8 cellular contexts compared by ENCODE assay signal in the genomic region with DNA sequence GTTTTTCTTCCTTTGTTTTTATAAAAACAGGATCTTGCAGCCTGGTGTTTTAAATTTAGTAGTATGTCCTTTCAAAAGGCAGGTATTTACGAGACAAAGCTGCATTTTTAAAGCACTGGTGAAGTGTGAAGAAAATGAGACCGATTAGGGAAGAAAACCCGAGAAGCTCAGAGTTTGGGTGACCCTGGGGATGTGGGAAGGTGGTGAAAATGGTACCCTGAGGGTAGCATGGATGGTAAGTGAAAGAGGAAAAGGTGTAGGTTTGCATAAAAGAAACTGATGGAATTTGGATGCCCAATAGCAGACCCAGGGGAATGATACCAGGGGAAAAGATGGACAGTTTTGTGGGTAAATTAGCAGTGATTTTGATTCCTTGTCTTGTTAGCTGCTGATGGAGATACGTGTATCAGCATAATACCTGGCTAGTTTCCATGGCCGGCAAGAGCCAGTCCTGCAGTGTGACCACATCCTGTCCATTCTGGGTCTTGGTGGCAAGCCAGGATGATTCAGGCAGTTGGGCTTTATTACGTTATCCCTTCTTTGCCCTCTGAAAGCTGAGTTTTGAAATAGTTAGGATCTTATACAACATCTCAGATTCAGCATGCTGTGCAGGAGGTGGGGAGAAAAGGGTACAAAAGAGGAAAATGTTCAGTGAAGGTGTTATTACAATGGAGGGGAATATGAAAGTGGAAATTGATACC. TPM values are rescaled to one million over a fixed set of nuclear protein-coding genes. Genes with fewer than 3 reads are reported as not detected.
DNase-seq lines count a peak whose midpoint lies in the region; ATAC-seq and TF ChIP-seq lines count a peak whose summit lies in the region.

No MANE protein-coding gene starts in this region.

- RAD21 ChIA-PET in HCT116 (lab: Charles Lee; ENCODE audit: low non-redundant PET in 1 of 2, low total read pairs in 2 of 2, uncharacterized antibody in 2 of 2, unreplicated experiment in 2 of 2): interaction anchor here in 1 of 2 experiments (0.7 kb wide), 1 partner anchor 131 kb away, joined by 3 read pairs; no protein-coding TSS in a partner anchor

- peak; percentile 66 to 92; a peak in 3 of 4 replicates for TF ChIP-seq EP300 in SK-N-SH (IDR thresholded peaks at IDR 0.05; ENCODE audit: borderline replicate concordance in 1 of 2, low read depth in 1 of 2, low read length in 1 of 2)

- TF ChIP-seq RAD21 in HCT116 (IDR thresholded peaks at IDR 0.05; ENCODE audit: low read depth) (no peak), SK-N-SH (IDR thresholded peaks at IDR 0.05; ENCODE audit: low read length) (peak; percentile 18; the same call in 1 of the 2 replicates)

- H3K4me2 ChIP-seq in HCT116 (ENCODE audit: low read length) (peak overlapping the region; percentile 62), SK-N-SH (peak overlapping the region; percentile 71)

- H3K4me1 Mint-ChIP-seq in activated CD4-positive, alpha-beta T cell treated with anti-CD3 and anti-CD28 coated beads, Interleukin-2, amount 10 ng/mL, durations not matched to agents 7 days and 5 days: peaks cover 20% of the 10 kb centered on the region

- no TSS peak for BruUV-seq in HCT116 (replicated peaks; lab: Mats Ljungman, UMichigan)

- H3K4me3 Mint-ChIP-seq in activated CD4-positive, alpha-beta T cell treated with anti-CD3 and anti-CD28 coated beads, Interleukin-2, amount 10 ng/mL, durations not matched to agents 7 days and 5 days: no peak overlapping the region

- ATAC-seq in HCT116 (peak; percentile 96), sciatic nerve (peak; percentile 99), HG03342 (IDR thresholded peaks at IDR 0.05; ENCODE audit: unreplicated experiment) (no peak)

- H3K36me3 Mint-ChIP-seq in activated CD4-positive, alpha-beta T cell treated with anti-CD3 and anti-CD28 coated beads, Interleukin-2, amount 10 ng/mL, durations not matched to agents 7 days and 5 days (ENCODE audit: low read depth): peaks cover 16% of the 10 kb centered on the region

- H3K27ac ChIP-seq in HCT116 (ENCODE audit: low read depth, low read length): peak overlapping the region; percentile 69
- peak overlapping the region; percentile 89 to 91 for H3K27ac ChIP-seq in SK-N-SH (ENCODE audit: low read depth in 2 of 2, low read length in 1 of 2)

- CTCF ChIA-PET in HCT116 (lab: Charles Lee): no interaction called here
- CTCF ChIA-PET in SK-N-SH (lab: Yijun Ruan, JAX): interaction anchor here (0.8 to 1.5 kb wide), 5 partner anchors 8 to 82 kb away, joined by 3 to 5 read pairs (median 3); partner anchors contain the start of gene BICD1
- CTCF ChIA-PET in activated CD4-positive, alpha-beta T cell treated with anti-CD3 and anti-CD28 coated beads, Interleukin-2, amount 10 ng/mL, durations not matched to agents 7 days and 5 days (lab: Charles Lee): interaction anchor here (0.5 to 1.4 kb wide), 3 partner anchors 10 to 843 kb away, joined by 3 read pairs; no protein-coding TSS in a partner anchor

- POLR2A ChIA-PET in HCT116 (lab: Charles Lee) (interaction anchor here (1.0 to 2.0 kb wide), 2 partner anchors 9 to 462 kb away, joined by 4 to 10 read pairs; partner anchors contain the start of gene BICD1), SK-N-SH (lab: Yijun Ruan, JAX) (interaction anchor here (0.7 to 1.6 kb wide), 4 partner anchors 9 to 66 kb away, joined by 3 to 9 read pairs (median 6); partner anchors contain the start of gene BICD1)
- POLR2A ChIA-PET in activated CD4-positive, alpha-beta T cell treated with anti-CD3 and anti-CD28 coated beads, Interleukin-2, amount 10 ng/mL, durations not matched to agents 7 days and 5 days (lab: Charles Lee): no interaction called here

- H3K9me3 Mint-ChIP-seq in activated CD4-positive, alpha-beta T cell treated with anti-CD3 and anti-CD28 coated beads, Interleukin-2, amount 10 ng/mL, durations not matched to agents 7 days and 5 days: no peaks in the 10 kb centered on the region

- H3K27ac Mint-ChIP-seq in activated CD4-positive, alpha-beta T cell treated with anti-CD3 and anti-CD28 coated beads, Interleukin-2, amount 10 ng/mL, durations not matched to agents 7 days and 5 days: no peak overlapping the region

- H3K9me2 ChIP-seq in HCT116 (ENCODE audit: insufficient read depth) (no peaks in the 10 kb centered on the region), SK-N-SH (no peaks in the 10 kb centered on the region)

- H3K4me3 ChIP-seq in HCT116 (replicated peaks in 1 of 2; ENCODE audit: low read depth in 1 of 2, low read length in 2 of 2): peak overlapping the region in 1 of 2 experiments; percentile 25; a peak in 2 of 4 replicates
- H3K4me3 ChIP-seq in SK-N-SH (ENCODE audit: low read depth in 2 of 2, low read length in 1 of 2): peak overlapping the region; percentile 25 to 41
- peak overlapping the region; percentile 5 to 14 for H3K4me3 ChIP-seq in foreskin fibroblast (ENCODE audit: low read depth in 1 of 2, low read length in 2 of 2)

- no peak overlapping the region for H2AFZ ChIP-seq in HCT116 (ENCODE audit: low read depth, low read length, poor library complexity, severe bottlenecking)
- peak overlapping the region; percentile 26 for H2AFZ ChIP-seq in SK-N-SH (ENCODE audit: low read depth)

- H3K9ac ChIP-seq in HCT116 (ENCODE audit: low read length) (peak overlapping the region; percentile 35), SK-N-SH (peak overlapping the region; percentile 48; the same call in 1 of the 2 replicates)

- no peak for TF ChIP-seq CTCF in HCT116 (IDR thresholded peaks at IDR 0.05 in 2 of 3, conservative IDR thresholded peaks at IDR 0.05 in 1 of 3; ENCODE audit: borderline replicate concordance in 1 of 3, insufficient read depth in 1 of 3, low read depth in 2 of 3, low read length in 2 of 3)
- no peak for TF ChIP-seq CTCF in SK-N-SH (IDR thresholded peaks at IDR 0.05)
- no peak for TF ChIP-seq CTCF in foreskin fibroblast (IDR thresholded peaks at IDR 0.05; ENCODE audit: low read depth, low read length)

- no peaks in the 10 kb centered on the region for H3K27me3 ChIP-seq in HCT116 (ENCODE audit: insufficient read depth, low read length)
- no peaks in the 10 kb centered on the region for H3K27me3 ChIP-seq in SK-N-SH (ENCODE audit: insufficient read depth)

- no peaks in the 10 kb centered on the region for H3K9me3 ChIP-seq in HCT116 (ENCODE audit: control insufficient read depth in 1 of 2, insufficient read depth in 1 of 2, low read depth in 1 of 2, low read length in 2 of 2)
- H3K9me3 ChIP-seq in SK-N-SH: no peaks in the 10 kb centered on the region

- no peak for TF ChIP-seq POLR2A in HCT116 (IDR thresholded peaks at IDR 0.05; ENCODE audit: borderline replicate concordance, extremely low read depth, insufficient read depth, insufficient read length)

- peaks cover 44% of the 10 kb centered on the region for H3K79me2 ChIP-seq in HCT116 (ENCODE audit: insufficient read depth, low read length)
- H3K79me2 ChIP-seq in SK-N-SH (ENCODE audit: insufficient read depth): peaks cover 70% of the 10 kb centered on the region

- peaks cover 37% of the 10 kb centered on the region for H3F3A ChIP-seq in SK-N-SH (replicated peaks; ENCODE audit: insufficient read depth)

- DNase-seq in 8988T (peak; percentile 51), HCT116 (ENCODE audit: low read depth, low spot score) (peak; percentile 90), SK-N-SH (peak; percentile 64), foreskin fibroblast (peak; percentile 98 to 99), sciatic nerve (ENCODE audit: low spot score) (peak; percentile 90), NCI-H1048 (lab: John Stamatoyannopoulos, UW) (no peak)
- DNase-seq in activated CD4-positive, alpha-beta T cell treated with anti-CD3 and anti-CD28 coated beads, Interleukin-2, amount 10 ng/mL, durations not matched to agents 7 days and 5 days: no peak

- H3K4me1 ChIP-seq in HCT116 (ENCODE audit: control insufficient read depth in 1 of 2, insufficient read depth in 2 of 2, low read length in 2 of 2) (peaks cover 29 to 39% of the 10 kb centered on the region in 2 experiments), SK-N-SH (ENCODE audit: control insufficient read depth in 1 of 2, insufficient read depth in 2 of 2, low read depth in 1 of 2, low read length in 1 of 2) (peaks cover 9 to 33% of the 10 kb centered on the region in 2 experiments)

- WGBS in SK-N-SH (ENCODE audit: low lambda C conversion rate): 10% methylated on average over 6 of the region's 6 CpGs

- intact Hi-C loops in HCT116 (cut with micrococcal nuclease): no loop called here
- intact Hi-C loops in sciatic nerve (cut with DNase I): no loop called here

- no peaks in the 10 kb centered on the region for H3K27me3 Mint-ChIP-seq in activated CD4-positive, alpha-beta T cell treated with anti-CD3 and anti-CD28 coated beads, Interleukin-2, amount 10 ng/mL, durations not matched to agents 7 days and 5 days

- H4K20me1 ChIP-seq in HCT116 (ENCODE audit: insufficient read depth): no peaks in the 10 kb centered on the region
- H4K20me1 ChIP-seq in SK-N-SH (ENCODE audit: insufficient read depth): no peaks in the 10 kb centered on the region

- H3K36me3 ChIP-seq in HCT116 (ENCODE audit: control insufficient read depth in 1 of 2, insufficient read depth in 2 of 2, low read length in 2 of 2) (peaks cover 0 to 4% of the 10 kb centered on the region in 2 experiments; a peak in 1 of 4 replicates), SK-N-SH (replicated peaks in 1 of 2; ENCODE audit: control insufficient read depth in 1 of 2, insufficient read depth in 2 of 2, low read length in 1 of 2) (peaks cover 4 to 19% of the 10 kb centered on the region in 2 experiments)

TF ChIP-seq in HCT116, 20 proteins besides CTCF, POLR2A, EP300 and RAD21 (continues in another document):
- no peak for TF ChIP-seq SRF (IDR thresholded peaks at IDR 0.05; ENCODE audit: low read depth)
- TF ChIP-seq, protein P1, sequence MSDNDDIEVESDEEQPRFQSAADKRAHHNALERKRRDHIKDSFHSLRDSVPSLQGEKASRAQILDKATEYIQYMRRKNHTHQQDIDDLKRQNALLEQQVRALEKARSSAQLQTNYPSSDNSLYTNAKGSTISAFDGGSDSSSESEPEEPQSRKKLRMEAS (IDR thresholded peaks at IDR 0.05): peak; percentile 60; the same call in 1 of the 2 replicates
- TF ChIP-seq CBX3 (IDR thresholded peaks at IDR 0.05; ENCODE audit: low read depth): peak; percentile 97; the same call in 1 of the 2 replicates

TF ChIP-seq in SK-N-SH, 30 proteins besides CTCF, POLR2A, EP300 and RAD21 (continues in another document):
- TF ChIP-seq TCF12 (IDR thresholded peaks at IDR 0.05): peak; percentile 95
- peak; percentile 97 for TF ChIP-seq JUND (IDR thresholded peaks at IDR 0.05)

RNA-seq across cellular contexts. Expression of gene BICD1, which starts 8.9 kb away (rescaled TPM):
- 32.5 TPM for total RNA-seq in HCT116 (2021; ENCODE audit: unreplicated experiment)
- polyA plus RNA-seq in HCT116 (2012): 14.6 and 16.7 TPM in 2 replicates
- 12.1 and 13.2 TPM in 2 replicates for polyA plus RNA-seq in SK-N-SH (2012; rRNA removed)
- 11.8 and 12.8 TPM in 2 replicates for polyA plus RNA-seq in SK-N-SH (2012; cell fraction: cytosol; rRNA removed)
- 37.6 and 42.3 TPM in 2 replicates for polyA plus RNA-seq in SK-N-SH (2012; cell fraction: nucleus; rRNA removed)
- 95.0 TPM for total RNA-seq in sciatic nerve
- 10 to 100 TPM; 20.2 to 22.4 TPM for total RNA-seq in activated CD4-positive, alpha-beta T cell treated with anti-CD3 and anti-CD28 coated beads, Interleukin-2, amount 10 ng/mL, durations not matched to agents 7 days and 5 days

Comparison
In these comparisons a context has a peak if more than half of its experiments do, and no peak if none do; other contexts are left out.
1. DNase-seq: peak in 8988T (single experiment), HCT116 (single experiment), SK-N-SH (single experiment), foreskin fibroblast (2 of 2) and sciatic nerve (single experiment); none in NCI-H1048 (single experiment) and activated CD4-positive, alpha-beta T cell treated with anti-CD3 and anti-CD28 coated beads, Interleukin-2, amount 10 ng/mL, durations not matched to agents 7 days and 5 days (single experiment).